ENCODE assay signal across 8 cellular contexts in genomic region chr3:28286595-28286994, GRCh38. TPM values are rescaled to one million over a fixed set of nuclear protein-coding genes. Genes with fewer than 3 reads are reported as not detected.
DNase-seq lines count a peak whose midpoint lies in the region; ATAC-seq and TF ChIP-seq lines count a peak whose summit lies in the region.

No MANE protein-coding gene starts in this region.

- H3K4me3 Mint-ChIP-seq in effector memory CD8-positive, alpha-beta T cell = peak overlapping the region; percentile 49 to 63
- H3K4me3 Mint-ChIP-seq in activated CD4-positive, alpha-beta memory T cell treated with anti-CD3 and anti-CD28 coated beads for 36 hours = no peak overlapping the region

- H3K4me1 ChIP-seq in OCI-LY3 (ENCODE audit: low read length) = no peaks in the 10 kb centered on the region

- peaks cover 5% of the 10 kb centered on the region for H3K36me3 Mint-ChIP-seq in effector memory CD8-positive, alpha-beta T cell (ENCODE audit: insufficient read depth)
- peaks cover 12% of the 10 kb centered on the region for H3K36me3 Mint-ChIP-seq in activated CD4-positive, alpha-beta memory T cell treated with anti-CD3 and anti-CD28 coated beads for 36 hours

- intact Hi-C loops in posterior cingulate gyrus (cut with DNase I) = loop anchor here (1.0 kb wide), 1 partner anchor 574 kb away; no protein-coding TSS in a partner anchor
- intact Hi-C loops in activated CD4-positive, alpha-beta memory T cell treated with anti-CD3 and anti-CD28 coated beads for 36 hours (cut with micrococcal nuclease) = loop anchor here (1.0 kb wide), 2 partner anchors 42 to 574 kb away; no protein-coding TSS in a partner anchor

- no peak overlapping the region for H3K4me3 ChIP-seq in OCI-LY3 (ENCODE audit: low read length)

- ATAC-seq in GM19328 (IDR thresholded peaks at IDR 0.05; ENCODE audit: unreplicated experiment) = peak; percentile 79
- ATAC-seq in HG03196 (IDR thresholded peaks at IDR 0.05; ENCODE audit: unreplicated experiment) = peak; percentile 84
- peak; percentile 86 for ATAC-seq in effector memory CD8-positive, alpha-beta T cell (replicated peaks)

- no peak overlapping the region for H2AFZ ChIP-seq in OCI-LY3 (ENCODE audit: low read depth, low read length)

- H3K4me1 Mint-ChIP-seq in effector memory CD8-positive, alpha-beta T cell (ENCODE audit: low read depth in 2 of 2) = peaks cover 32 to 50% of the 10 kb centered on the region in 2 donors
- H3K4me1 Mint-ChIP-seq in activated CD4-positive, alpha-beta memory T cell treated with anti-CD3 and anti-CD28 coated beads for 36 hours (ENCODE audit: low read depth) = peaks cover 13% of the 10 kb centered on the region

- H3K79me2 ChIP-seq in OCI-LY3 (ENCODE audit: low read length) = no peaks in the 10 kb centered on the region

- H3K9me3 ChIP-seq in OCI-LY3 (ENCODE audit: insufficient read depth, low read length) = no peaks in the 10 kb centered on the region

- TF ChIP-seq CTCF in OCI-LY3 (IDR thresholded peaks at IDR 0.05; ENCODE audit: low read depth, low read length) = peak; percentile 82

- H3K9me3 Mint-ChIP-seq in effector memory CD8-positive, alpha-beta T cell = no peaks in the 10 kb centered on the region
- H3K9me3 Mint-ChIP-seq in activated CD4-positive, alpha-beta memory T cell treated with anti-CD3 and anti-CD28 coated beads for 36 hours = no peaks in the 10 kb centered on the region

- no peaks in the 10 kb centered on the region for H3K27me3 ChIP-seq in OCI-LY3 (ENCODE audit: low read depth, low read length)

- CTCF ChIA-PET in activated CD4-positive, alpha-beta memory T cell treated with anti-CD3 and anti-CD28 coated beads for 36 hours (lab: Charles Lee) = interaction anchor here (0.6 to 5.4 kb wide), 7 partner anchors 14 to 574 kb away, joined by 3 to 38 read pairs (median 4); partner anchors contain the start of gene EOMES

- POLR2A ChIA-PET in activated CD4-positive, alpha-beta memory T cell treated with anti-CD3 and anti-CD28 coated beads for 36 hours (lab: Charles Lee) = no interaction called here

- peak overlapping the region in 1 of 2 donors; percentile 50 for H3K27ac Mint-ChIP-seq in effector memory CD8-positive, alpha-beta T cell
- no peak overlapping the region for H3K27ac Mint-ChIP-seq in activated CD4-positive, alpha-beta memory T cell treated with anti-CD3 and anti-CD28 coated beads for 36 hours

- no peak overlapping the region for H3K9ac ChIP-seq in OCI-LY3 (ENCODE audit: low read length)

- no peaks in the 10 kb centered on the region for H4K20me1 ChIP-seq in OCI-LY3 (ENCODE audit: insufficient read depth, low read length)

- no peak overlapping the region for H3K4me2 ChIP-seq in OCI-LY3 (ENCODE audit: low read length)

- peaks cover 15% of the 10 kb centered on the region for H3K36me3 ChIP-seq in OCI-LY3 (replicated peaks; ENCODE audit: low read depth, low read length)

- no peak overlapping the region for H3K27ac ChIP-seq in OCI-LY3 (ENCODE audit: low read length)

- H3K27me3 Mint-ChIP-seq in effector memory CD8-positive, alpha-beta T cell = no peaks in the 10 kb centered on the region
- no peaks in the 10 kb centered on the region for H3K27me3 Mint-ChIP-seq in activated CD4-positive, alpha-beta memory T cell treated with anti-CD3 and anti-CD28 coated beads for 36 hours

- DNase-seq in DMS114 treated with DMSO at 0.1 percent for 48 hours (lab: John Stamatoyannopoulos, UW; ENCODE audit: unreplicated experiment) = peak; percentile 30
- no peak for DNase-seq in effector memory CD8-positive, alpha-beta T cell
- peak; percentile 40 for DNase-seq in myocyte (ENCODE audit: low read depth)
- DNase-seq in posterior cingulate gyrus = no peak
- no peak for DNase-seq in activated CD4-positive, alpha-beta memory T cell treated with anti-CD3 and anti-CD28 coated beads for 36 hours

RNA-seq across cellular contexts. Expression of gene CMC1, which starts 45.2 kb away (rescaled TPM):
- total RNA-seq in myocyte = 9.8 and 13.7 TPM in 2 replicates
- polyA plus RNA-seq in myocyte (2012) = 30.7 TPM
- total RNA-seq in activated CD4-positive, alpha-beta memory T cell treated with anti-CD3 and anti-CD28 coated beads for 36 hours = 10 to 100 TPM; 27.5 to 28.6 TPM

Comparison
In these comparisons a context has a peak if more than half of its experiments do, and no peak if none do; other contexts are left out.
1. DNase-seq: peak in DMS114 treated with DMSO at 0.1 percent for 48 hours (single experiment) and myocyte (single experiment); none in effector memory CD8-positive, alpha-beta T cell (0 of 3), posterior cingulate gyrus (0 of 10) and activated CD4-positive, alpha-beta memory T cell treated with anti-CD3 and anti-CD28 coated beads for 36 hours (single experiment).
2. Peak in every context shown above with its lines, with median percentiles within 50 percentile points of each other: ATAC-seq.